13 cellular contexts compared by ENCODE assay signal in genomic region chrX:107567370-107567769, GRCh38.
A peak's percentile ranks its signal among the peaks of the same experiment; 100 is the strongest.
DNase-seq lines count a peak whose midpoint lies in the region; ATAC-seq and TF ChIP-seq lines count a peak whose summit lies in the region.
"Had no signal": no experiment of that assay in that cellular context is flagged by ENCODE, and none has a peak within 500 bp of the region (broad histone marks: within the 10 kb centered on the region; RNA-seq: fewer than 3 reads in every experiment).

No MANE protein-coding gene starts in this region.

- no peaks in the 10 kb centered on the region for H3K36me3 Mint-ChIP-seq in nephron progenitor cell (ENCODE audit: low read depth)
- H3K36me3 Mint-ChIP-seq: CD14-positive monocyte had no signal

- DNase-seq in DMS79 treated with DMSO at 0.1 percent for 48 hours (lab: John Stamatoyannopoulos, UW) (peak; percentile 68), WERI-Rb-1 (no peak), nephron progenitor cell (no peak), GM20000 (ENCODE audit: low spot score) (no peak), osteoblast (ENCODE audit: insufficient read length, low spot score, missing footprints) (no peak)
- peak; percentile 29 for DNase-seq in Jurkat, Clone E6-1 (ENCODE audit: low read depth, low spot score)
- DNase-seq: Calu3, NCI-H1930, NCI-H526, SK-N-SH had no signal

- H3K27ac ChIP-seq in WERI-Rb-1 (peak overlapping the region; percentile 13; the same call in 1 of the 2 replicates), osteoblast (ENCODE audit: low read depth, low read length) (no peak overlapping the region)
- H3K27ac ChIP-seq: PC-9 had no signal

- H3K27me3 Mint-ChIP-seq in nephron progenitor cell (ENCODE audit: low read depth, poor library complexity), result peaks cover 7% of the 10 kb centered on the region

- no peaks in the 10 kb centered on the region for H3K79me2 ChIP-seq in osteoblast (ENCODE audit: insufficient read depth, low read length)

- H3K9me3 ChIP-seq in WERI-Rb-1 (ENCODE audit: severe bottlenecking), result no peaks in the 10 kb centered on the region
- H3K9me3 ChIP-seq in osteoblast (ENCODE audit: low read depth, low read length), result peaks cover 4% of the 10 kb centered on the region
- H3K9me3 ChIP-seq: SK-N-SH had no signal

- no peak for ATAC-seq in GM21737 (IDR thresholded peaks at IDR 0.05; ENCODE audit: unreplicated experiment)

- H3K9me3 Mint-ChIP-seq in nephron progenitor cell, result peaks cover 25% of the 10 kb centered on the region

- TF ChIP-seq CTCF in WERI-Rb-1 (IDR thresholded peaks at IDR 0.05; ENCODE audit: low read depth, low read length), result no peak
- no peak for TF ChIP-seq CTCF in nephron progenitor cell (IDR thresholded peaks at IDR 0.05)
- TF ChIP-seq CTCF in GM20000 (IDR thresholded peaks at IDR 0.05; ENCODE audit: extremely low read depth, missing control alignments), result no peak
- TF ChIP-seq CTCF in osteoblast (IDR thresholded peaks at IDR 0.05; ENCODE audit: extremely low read depth, low read depth, low read length), result no peak

- H3K27ac Mint-ChIP-seq in nephron progenitor cell, result peak overlapping the region; percentile 19

- no peak overlapping the region for H3K4me3 Mint-ChIP-seq in nephron progenitor cell
- H3K4me3 Mint-ChIP-seq: CD14-positive monocyte had no signal

- H4K20me1 ChIP-seq in osteoblast (ENCODE audit: insufficient read depth, low read length), result peaks cover 6% of the 10 kb centered on the region

- H3K27me3 ChIP-seq in WERI-Rb-1 (ENCODE audit: insufficient read depth, low read depth, severe bottlenecking) (peaks cover 3% of the 10 kb centered on the region), osteoblast (ENCODE audit: insufficient read depth, low read length) (peaks cover 2% of the 10 kb centered on the region)

- peaks cover 43% of the 10 kb centered on the region for H3K4me1 ChIP-seq in osteoblast (ENCODE audit: insufficient read depth, low read length)

- no peak overlapping the region for H2AFZ ChIP-seq in osteoblast (ENCODE audit: low read length)
- H2AFZ ChIP-seq: PC-9 had no signal

- H3K4me2 ChIP-seq in osteoblast (ENCODE audit: insufficient read depth, low read length), result no peak overlapping the region
- H3K4me2 ChIP-seq: PC-9, SK-N-SH had no signal

- no peak overlapping the region for H3K4me3 ChIP-seq in Jurkat, Clone E6-1 (ENCODE audit: low read length)
- no peak overlapping the region for H3K4me3 ChIP-seq in WERI-Rb-1 (ENCODE audit: low read depth, low read length)
- H3K4me3 ChIP-seq in osteoblast (ENCODE audit: insufficient read depth, low read length), result no peak overlapping the region
- H3K4me3 ChIP-seq: PC-9 had no signal

- H3K36me3 ChIP-seq in WERI-Rb-1 (no peaks in the 10 kb centered on the region), osteoblast (ENCODE audit: insufficient read depth, low read length) (no peaks in the 10 kb centered on the region)

- H3K4me1 Mint-ChIP-seq in nephron progenitor cell, result peaks cover 42% of the 10 kb centered on the region
- H3K4me1 Mint-ChIP-seq: CD14-positive monocyte had no signal

Comparison
In these comparisons a context has a peak if more than half of its experiments do, and no peak if none do; other contexts are left out.
1. DNase-seq: peak in DMS79 treated with DMSO at 0.1 percent for 48 hours (single experiment) and Jurkat, Clone E6-1 (single experiment); none in WERI-Rb-1 (single experiment), nephron progenitor cell (single experiment), GM20000 (single experiment) and osteoblast (single experiment).